9 cellular contexts compared by ENCODE assay signal in the genomic region with DNA sequence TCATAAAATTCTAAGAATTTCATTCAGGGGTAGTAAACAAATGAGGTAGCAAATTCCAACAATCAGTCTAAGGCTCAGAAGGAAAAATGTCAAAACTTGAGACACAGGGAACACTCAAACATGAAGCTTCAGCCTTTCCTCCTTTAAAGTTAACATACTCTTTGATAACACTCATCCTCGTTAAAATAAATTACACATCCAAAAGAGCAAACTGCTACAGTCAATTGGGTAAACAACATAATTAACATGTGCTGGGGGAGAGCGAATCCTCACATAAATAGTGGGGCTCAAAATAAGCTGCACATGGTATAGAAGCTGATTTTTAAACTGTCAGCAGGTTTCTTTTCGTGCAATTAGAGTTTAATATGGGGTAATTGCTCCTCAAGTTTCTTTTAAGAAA. TPM values are rescaled to one million over a fixed set of nuclear protein-coding genes. Genes with fewer than 3 reads are reported as not detected.
DNase-seq lines count a peak whose midpoint lies in the region; ATAC-seq and TF ChIP-seq lines count a peak whose summit lies in the region.
"Had no signal": no experiment of that assay in that cellular context is flagged by ENCODE, and none has a peak within 500 bp of the region (broad histone marks: within the 10 kb centered on the region; RNA-seq: fewer than 3 reads in every experiment).

No MANE protein-coding gene starts in this region.

- no peaks in the 10 kb centered on the region for H3K9me3 ChIP-seq in BLaER1
- no peaks in the 10 kb centered on the region for H3K9me3 ChIP-seq in ectodermal cell (ENCODE audit: control insufficient read depth, low read length)
- H3K9me3 ChIP-seq: testis had no signal

- no peaks in the 10 kb centered on the region for H3K27me3 ChIP-seq in BLaER1
- no peaks in the 10 kb centered on the region for H3K27me3 ChIP-seq in ectodermal cell (ENCODE audit: control insufficient read depth, insufficient read depth, low read length, poor library complexity, severe bottlenecking)
- H3K27me3 ChIP-seq: testis had no signal

- peak overlapping the region; percentile 69 to 97 (median 92) for H3K27ac Mint-ChIP-seq in nephron

- peaks cover 50% of the 10 kb centered on the region for H3K36me3 ChIP-seq in BLaER1
- H3K36me3 ChIP-seq in ectodermal cell (ENCODE audit: control insufficient read depth, insufficient read depth, low read length) = no peaks in the 10 kb centered on the region

- no peak for DNase-seq in LNCaP clone FGC (ENCODE audit: low read depth)
- DNase-seq in substantia nigra (lab: John Stamatoyannopoulos, UW) = no peak
- DNase-seq in NK-92 (lab: John Stamatoyannopoulos, UW; ENCODE audit: unreplicated experiment) = no peak
- DNase-seq: testis had no signal

- TF ChIP-seq CTCF in LNCaP clone FGC (IDR thresholded peaks at IDR 0.05; ENCODE audit: control insufficient read depth, extremely low read depth, insufficient read depth) (no peak), nephron (IDR thresholded peaks at IDR 0.05; ENCODE audit: unreplicated experiment in 3 of 3) (no peak)

- WGBS in ectodermal cell, 2 experiments = 62 to 65% methylated on average over 3 of the region's 3 CpGs

- H3K4me3 ChIP-seq in BLaER1 (no peak overlapping the region), LNCaP clone FGC (ENCODE audit: low read depth, low read length) (peak overlapping the region; percentile 82), ectodermal cell (ENCODE audit: insufficient read depth, low read depth, low read length) (peak overlapping the region; percentile 75)

- H3K4me3 Mint-ChIP-seq in nephron = peak overlapping the region; percentile 90 to 92 (median 91)

- peaks cover 100% of the 10 kb centered on the region for H4K20me1 ChIP-seq in BLaER1

- no peaks in the 10 kb centered on the region for H3K9me3 Mint-ChIP-seq in nephron

- H3K36me3 Mint-ChIP-seq in nephron (ENCODE audit: low read depth) = peaks cover 24% of the 10 kb centered on the region

- H3K4me2 ChIP-seq in BLaER1 = peak overlapping the region; percentile 97

- H3K27me3 Mint-ChIP-seq in nephron (ENCODE audit: low read depth) = no peaks in the 10 kb centered on the region

- peaks cover 63% of the 10 kb centered on the region for H3K4me1 Mint-ChIP-seq in nephron

- peaks cover 45% of the 10 kb centered on the region for H3K4me1 ChIP-seq in BLaER1
- peaks cover 5% of the 10 kb centered on the region for H3K4me1 ChIP-seq in ectodermal cell (ENCODE audit: control insufficient read depth, insufficient read depth, low read length)

- H3K27ac ChIP-seq in BLaER1 (no peak overlapping the region), ectodermal cell (ENCODE audit: insufficient read depth, low read depth, low read length, poor library complexity, severe bottlenecking) (no peak overlapping the region), substantia nigra (ENCODE audit: low read depth, low read length, poor library complexity, severe bottlenecking) (no peak overlapping the region)

- ATAC-seq in HG03432 (IDR thresholded peaks at IDR 0.05; ENCODE audit: unreplicated experiment) (no peak), GM21367 (IDR thresholded peaks at IDR 0.05; ENCODE audit: unreplicated experiment) (no peak)

- H3K9ac ChIP-seq in BLaER1 = no peak overlapping the region

RNA-seq across cellular contexts. Expression of gene GRB2, which starts 12.9 kb away (rescaled TPM):
- 74.1 TPM for polyA plus RNA-seq in ectodermal cell (2013, experiment 1 of 4)
- polyA plus RNA-seq in ectodermal cell (2013, experiment 2 of 4) = 76.0 TPM
- 55.7 TPM for polyA plus RNA-seq in ectodermal cell (2013, experiment 3 of 4)
- 53.2 TPM for polyA plus RNA-seq in ectodermal cell (2013, experiment 4 of 4)
